ENCODE assay signal across 11 cellular contexts in the genomic region with DNA sequence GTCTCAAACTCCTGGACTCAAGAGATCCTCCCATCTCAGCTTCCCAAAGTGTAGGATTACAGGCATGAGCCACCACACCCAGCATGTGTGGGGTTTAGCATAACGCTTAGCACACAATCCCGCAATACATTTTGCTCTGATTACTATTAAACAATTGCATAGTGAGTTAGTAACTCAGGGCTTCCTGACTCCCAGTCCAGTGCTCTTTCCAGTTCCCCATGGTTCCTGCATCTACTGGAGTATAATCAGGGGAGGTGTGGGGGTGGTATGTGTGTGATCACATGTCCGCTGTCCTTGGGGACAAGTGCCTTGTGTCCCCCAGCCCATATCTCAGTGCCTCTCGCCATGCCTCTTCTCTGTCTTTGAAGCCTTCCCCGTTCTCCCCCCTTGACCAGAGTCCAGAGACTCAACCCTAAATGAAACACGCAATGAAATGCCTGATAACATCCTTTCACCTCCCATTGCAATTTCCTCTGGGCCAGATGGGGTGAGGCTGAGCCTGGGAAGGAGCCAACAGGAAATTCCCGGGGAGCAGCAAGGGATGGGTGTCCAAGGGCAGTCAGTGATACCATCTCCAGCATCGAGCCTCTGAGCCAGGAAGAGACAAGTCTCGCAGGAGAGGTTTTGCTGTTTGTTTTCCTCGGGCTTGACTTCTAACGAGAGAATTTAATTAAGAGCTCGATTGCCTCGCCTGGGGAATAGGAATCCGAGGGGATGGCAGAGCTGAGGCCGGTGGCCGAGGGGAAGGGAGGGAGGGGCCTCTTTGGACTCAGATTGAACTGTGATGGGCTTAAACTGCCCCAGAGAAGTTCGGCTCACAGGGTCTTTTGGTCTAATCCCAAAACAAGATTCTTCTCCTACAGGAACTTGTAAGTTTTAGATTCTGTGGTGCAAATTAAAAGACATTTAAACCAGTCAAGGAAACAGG. TPM values are rescaled to one million over a fixed set of nuclear protein-coding genes. Genes with fewer than 3 reads are reported as not detected.
DNase-seq lines count a peak whose midpoint lies in the region; ATAC-seq and TF ChIP-seq lines count a peak whose summit lies in the region.
"Had no signal": no experiment of that assay in that cellular context is flagged by ENCODE, and none has a peak within 500 bp of the region (broad histone marks: within the 10 kb centered on the region; RNA-seq: fewer than 3 reads in every experiment).

No MANE protein-coding gene starts in this region.

- no peak overlapping the region for H3K18ac ChIP-seq in mesendoderm (ENCODE audit: low read length)

- intact Hi-C loops in activated CD4-positive, alpha-beta T cell treated with anti-CD3 and anti-CD28 coated beads for 36 hours (cut with DNase I, micrococcal nuclease), result no loop called here

- H3K27ac Mint-ChIP-seq in activated CD4-positive, alpha-beta T cell treated with anti-CD3 and anti-CD28 coated beads for 36 hours, result no peak overlapping the region
- H3K27ac Mint-ChIP-seq: activated CD4-positive, alpha-beta T cell treated with anti-CD3 and anti-CD28 coated beads, Interleukin-2, amount 10 ng/mL, durations not matched to agents 7 days and 5 days had no signal

- H3K36me3 ChIP-seq in BE2C, result no peaks in the 10 kb centered on the region
- no peaks in the 10 kb centered on the region for H3K36me3 ChIP-seq in mesendoderm (ENCODE audit: control insufficient read depth, insufficient read depth, low read length)

- H3K56ac ChIP-seq in mesendoderm (ENCODE audit: low read length), result no peak overlapping the region

- POLR2A ChIA-PET in activated CD4-positive, alpha-beta T cell treated with anti-CD3 and anti-CD28 coated beads for 36 hours (lab: Charles Lee), result no interaction called here

- H3K9me3 ChIP-seq in BE2C, result no peaks in the 10 kb centered on the region

- H3K9me3 Mint-ChIP-seq in activated CD4-positive, alpha-beta T cell treated with anti-CD3 and anti-CD28 coated beads for 36 hours (ENCODE audit: low read depth), result peaks cover 2% of the 10 kb centered on the region
- H3K9me3 Mint-ChIP-seq: activated CD4-positive, alpha-beta T cell treated with anti-CD3 and anti-CD28 coated beads, Interleukin-2, amount 10 ng/mL, durations not matched to agents 7 days and 5 days had no signal

- H3K23ac ChIP-seq in mesendoderm (ENCODE audit: low read length), result no peak overlapping the region

- H3K36me3 Mint-ChIP-seq in activated CD4-positive, alpha-beta T cell treated with anti-CD3 and anti-CD28 coated beads for 36 hours (ENCODE audit: low read depth), result no peaks in the 10 kb centered on the region

- no peak overlapping the region for H2BK120ac ChIP-seq in mesendoderm (ENCODE audit: low read depth, low read length)

- H3K4ac ChIP-seq in mesendoderm (ENCODE audit: low read depth, low read length), result no peak overlapping the region

- no peak overlapping the region for H2BK15ac ChIP-seq in mesendoderm (replicated peaks; ENCODE audit: low read depth)

- no CpG with 5 or more reads among the region's 17 CpGs for WGBS in mesendoderm (ENCODE audit: extremely low coverage, insufficient coverage, low lambda C conversion rate)

- H3K27me3 ChIP-seq in BE2C (no peaks in the 10 kb centered on the region), mesendoderm (ENCODE audit: insufficient read depth, low read length, poor library complexity) (no peaks in the 10 kb centered on the region)

- no peak overlapping the region for H4K8ac ChIP-seq in mesendoderm (ENCODE audit: low read depth, low read length)

- no peak for TF ChIP-seq CTCF in BE2C (IDR thresholded peaks at IDR 0.05; ENCODE audit: low read depth, low read length)
- TF ChIP-seq CTCF in epithelial cell of esophagus (IDR thresholded peaks at IDR 0.05; ENCODE audit: insufficient read depth, low read depth, low read length, missing control alignments), result no peak

- no peaks in the 10 kb centered on the region for H3K4me1 Mint-ChIP-seq in activated CD4-positive, alpha-beta T cell treated with anti-CD3 and anti-CD28 coated beads for 36 hours
- H3K4me1 Mint-ChIP-seq: activated CD4-positive, alpha-beta T cell treated with anti-CD3 and anti-CD28 coated beads, Interleukin-2, amount 10 ng/mL, durations not matched to agents 7 days and 5 days had no signal

- H3K27ac ChIP-seq in mesendoderm (ENCODE audit: low read depth, low read length), result no peak overlapping the region
- H3K27ac ChIP-seq: hepatocyte had no signal

- H3K9ac ChIP-seq in mesendoderm (ENCODE audit: low read length), result no peak overlapping the region

- no peak for ATAC-seq in activated CD4-positive, alpha-beta T cell treated with anti-CD3 and anti-CD28 coated beads for 36 hours

- no peak overlapping the region for H2AK5ac ChIP-seq in mesendoderm (ENCODE audit: low read length)

- CTCF ChIA-PET in activated CD4-positive, alpha-beta T cell treated with anti-CD3 and anti-CD28 coated beads for 36 hours (lab: Charles Lee), result interaction anchor here (0.6 kb wide), 1 partner anchor 455 kb away, joined by 3 read pairs; no protein-coding TSS in a partner anchor

- H3K4me3 Mint-ChIP-seq in activated CD4-positive, alpha-beta T cell treated with anti-CD3 and anti-CD28 coated beads for 36 hours, result no peak overlapping the region
- H3K4me3 Mint-ChIP-seq: activated CD4-positive, alpha-beta T cell treated with anti-CD3 and anti-CD28 coated beads, Interleukin-2, amount 10 ng/mL, durations not matched to agents 7 days and 5 days had no signal

- no peaks in the 10 kb centered on the region for H3K79me2 ChIP-seq in mesendoderm (ENCODE audit: control insufficient read depth, insufficient read depth, low read length)
- H3K79me2 ChIP-seq: hepatocyte had no signal

- no peak overlapping the region for H3K4me3 ChIP-seq in BE2C (ENCODE audit: low read depth, low read length)
- H3K4me3 ChIP-seq in epithelial cell of esophagus (ENCODE audit: low read length), result no peak overlapping the region
- no peak overlapping the region for H3K4me3 ChIP-seq in mesendoderm (ENCODE audit: low read length)
- H3K4me3 ChIP-seq: hepatocyte had no signal

- peaks cover 24% of the 10 kb centered on the region for H3K27me3 Mint-ChIP-seq in activated CD4-positive, alpha-beta T cell treated with anti-CD3 and anti-CD28 coated beads for 36 hours

- H2BK5ac ChIP-seq in mesendoderm (ENCODE audit: low read length), result no peak overlapping the region

- H3K4me2 ChIP-seq in mesendoderm (ENCODE audit: low read length), result no peak overlapping the region
- H3K4me2 ChIP-seq: hepatocyte had no signal

- H4K5ac ChIP-seq in mesendoderm (ENCODE audit: low read length), result no peak overlapping the region

- DNase-seq in BE2C (peak; percentile 55), NCI-H69 (lab: John Stamatoyannopoulos, UW) (peak; percentile 86), epithelial cell of esophagus (ENCODE audit: low read depth) (peak; percentile 64), mesendoderm (peak; percentile 49), DMS79 (lab: John Stamatoyannopoulos, UW) (no peak), NCI-H1092 (lab: John Stamatoyannopoulos, UW) (no peak)
- no peak for DNase-seq in activated T-cell treated with anti-CD3 and anti-CD28 coated beads, Interleukin-2, amount 50 U/mL, for 1 hour
- no peak for DNase-seq in activated CD4-positive, alpha-beta T cell treated with anti-CD3 and anti-CD28 coated beads for 36 hours
- DNase-seq: activated CD4-positive, alpha-beta T cell treated with anti-CD3 and anti-CD28 coated beads, Interleukin-2, amount 10 ng/mL, durations not matched to agents 7 days and 5 days; amygdala had no signal

- H3K4me1 ChIP-seq in BE2C (peaks cover 5% of the 10 kb centered on the region), mesendoderm (ENCODE audit: control insufficient read depth, low read depth, low read length) (no peaks in the 10 kb centered on the region)

- no peaks in the 10 kb centered on the region for H3K79me1 ChIP-seq in mesendoderm (ENCODE audit: low read length)

RNA-seq across cellular contexts. Expression of a gene that starts 7.7 kb away (rescaled TPM):
- not detected for polyA plus RNA-seq in BE2C (2012; ENCODE audit: insufficient read depth, insufficient read length, low read depth)
- 0.07 TPM for polyA plus RNA-seq in mesendoderm (2013, experiment 1 of 2)
- 0.07 TPM for polyA plus RNA-seq in mesendoderm (2013, experiment 2 of 2)
- total RNA-seq in activated CD4-positive, alpha-beta T cell treated with anti-CD3 and anti-CD28 coated beads for 36 hours, result not detected
- total RNA-seq: activated CD4-positive, alpha-beta T cell treated with anti-CD3 and anti-CD28 coated beads, Interleukin-2, amount 10 ng/mL, durations not matched to agents 7 days and 5 days had no signal

RNA-seq across cellular contexts. Expression of a gene that starts 56.3 kb away (rescaled TPM):
- 6.3 TPM for polyA plus RNA-seq in BE2C (2012; ENCODE audit: insufficient read depth, insufficient read length, low read depth)
- 55.0 TPM for polyA plus RNA-seq in mesendoderm (2013, experiment 1 of 2)
- polyA plus RNA-seq in mesendoderm (2013, experiment 2 of 2), result 55.3 TPM
- total RNA-seq in activated CD4-positive, alpha-beta T cell treated with anti-CD3 and anti-CD28 coated beads for 36 hours, result 10 to 100 TPM; 13.2 to 13.6 TPM

Comparison
In these comparisons a context has a peak if more than half of its experiments do, and no peak if none do; other contexts are left out.
1. DNase-seq: peak in BE2C (single experiment), NCI-H69 (single experiment), epithelial cell of esophagus (single experiment) and mesendoderm (single experiment); none in activated T-cell treated with anti-CD3 and anti-CD28 coated beads, Interleukin-2, amount 50 U/mL, for 1 hour (single experiment), DMS79 (single experiment), NCI-H1092 (single experiment) and activated CD4-positive, alpha-beta T cell treated with anti-CD3 and anti-CD28 coated beads for 36 hours (single experiment).